ENCODE assay signal across 1 cellular context in the genomic region with DNA sequence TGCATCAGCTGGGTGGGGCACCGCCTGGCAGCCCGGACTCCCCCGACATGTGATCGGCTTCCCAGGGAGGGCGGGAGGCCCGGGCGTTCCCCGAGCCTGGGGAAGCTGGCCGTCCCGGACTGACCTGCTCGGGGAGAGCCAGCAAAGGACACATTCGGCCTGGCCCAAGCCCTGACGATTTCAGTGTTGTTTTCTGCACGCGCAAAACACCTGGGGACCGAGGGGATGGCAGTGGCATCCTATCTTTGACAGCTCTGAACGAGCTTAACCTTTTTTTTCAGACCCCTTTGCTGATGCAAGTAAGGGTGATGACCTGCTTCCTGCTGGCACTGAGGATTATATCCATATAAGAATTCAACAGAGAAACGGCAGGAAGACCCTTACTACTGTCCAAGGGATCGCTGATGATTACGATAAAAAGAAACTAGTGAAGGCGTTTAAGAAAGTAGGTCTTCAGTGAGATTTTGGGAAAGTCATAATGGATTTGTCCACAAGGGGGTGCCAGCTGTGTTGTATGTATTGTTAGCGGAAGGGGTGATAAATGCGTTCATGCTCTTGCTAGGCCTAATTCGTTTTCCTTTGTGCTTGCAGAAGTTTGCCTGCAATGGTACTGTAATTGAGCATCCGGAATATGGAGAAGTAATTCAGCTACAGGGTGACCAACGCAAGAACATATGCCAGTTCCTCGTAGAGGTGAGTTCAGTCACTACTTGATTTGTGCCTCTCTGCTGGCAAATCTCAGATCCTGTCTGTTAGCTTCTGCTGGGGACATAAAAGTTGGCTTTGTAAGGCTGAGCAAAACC.
TF ChIP-seq lines count a peak whose summit lies in the region.

No MANE protein-coding gene starts in this region.

TF ChIP-seq in PFSK-1, 5 proteins besides CTCF, POLR2A, EP300 and RAD21 (continued from another document):
- TF ChIP-seq POLR2AphosphoS5 (IDR thresholded peaks at IDR 0.05; ENCODE audit: low read depth, low read length) (no peak; the same call in 1 of the 2 replicates), TAF1 (IDR thresholded peaks at IDR 0.05; ENCODE audit: borderline replicate concordance, insufficient read depth, low read length) (no peak), SIN3A (IDR thresholded peaks at IDR 0.05; ENCODE audit: borderline replicate concordance, insufficient read depth, low read length) (peak; percentile 91; the same call in 1 of the 2 replicates), FOXP2 (optimal IDR thresholded peaks at IDR 0.05; ENCODE audit: borderline replicate concordance, extremely low read depth, extremely low read length, insufficient read depth) (no peak)
TF ChIP-seq in PFSK-1: peak in this region for 2.
